Comparison of ENCODE assay signal across 16 cellular contexts in genomic region chr3:152157337-152157736, GRCh38.
DNase-seq lines count a peak whose midpoint lies in the region; ATAC-seq, FAIRE-seq and TF ChIP-seq lines count a peak whose summit lies in the region.
"Had no signal": no experiment of that assay in that cellular context is flagged by ENCODE, and none has a peak within 500 bp of the region (broad histone marks: within the 10 kb centered on the region; RNA-seq: fewer than 3 reads in every experiment).

No MANE protein-coding gene starts in this region.

- no peak overlapping the region for H3K9ac ChIP-seq in HepG2 (ENCODE audit: insufficient read depth, low read depth, low read length)

- CTCF ChIA-PET in HepG2 (lab: Yijun Ruan, JAX; ENCODE audit: low intra/inter-chr PET ratio, low total read pairs), result no interaction called here

- H3K27ac ChIP-seq in HepG2 (ENCODE audit: extremely low read length, insufficient read depth, low read length) (no peak overlapping the region), right lobe of liver (no peak overlapping the region), ascending aorta (peak overlapping the region; percentile 70 to 73), osteoblast (ENCODE audit: low read depth, low read length) (no peak overlapping the region)
- H3K27ac ChIP-seq: SJSA1 had no signal

- H3K4me2 ChIP-seq in HepG2 (ENCODE audit: low read depth, low read length), result no peak overlapping the region
- peak overlapping the region; percentile 7 for H3K4me2 ChIP-seq in osteoblast (ENCODE audit: insufficient read depth, low read length)

- in situ Hi-C loops in HepG2 (cut with HindIII; ENCODE audit: extremely low pct_ligation_motif_present, low pct_unique_long_range_greater_than_20kb), result no loop called here

- no peak for TF ChIP-seq RAD21 in HepG2 (CRISPR knock-in tag; IDR thresholded peaks at IDR 0.05)

- H4K20me1 ChIP-seq in HepG2 (ENCODE audit: insufficient read depth, low read length), result no peaks in the 10 kb centered on the region
- H4K20me1 ChIP-seq in osteoblast (ENCODE audit: insufficient read depth, low read length), result no peaks in the 10 kb centered on the region

- no peaks in the 10 kb centered on the region for H3K4me1 ChIP-seq in HepG2 (ENCODE audit: insufficient read depth, low read length)
- no peaks in the 10 kb centered on the region for H3K4me1 ChIP-seq in right lobe of liver
- peaks cover 3 to 39% of the 10 kb centered on the region in 2 donors for H3K4me1 ChIP-seq in ascending aorta
- H3K4me1 ChIP-seq in osteoblast (ENCODE audit: insufficient read depth, low read length), result peaks cover 33% of the 10 kb centered on the region
- H3K4me1 ChIP-seq: Caco-2 had no signal

- TF ChIP-seq CTCF in HepG2 (CRISPR knock-in tag; IDR thresholded peaks at IDR 0.05) (no peak), right lobe of liver (IDR thresholded peaks at IDR 0.05) (no peak), ascending aorta (IDR thresholded peaks at IDR 0.05) (no peak), osteoblast (IDR thresholded peaks at IDR 0.05; ENCODE audit: extremely low read depth, low read depth, low read length) (no peak)

- BruUV-seq in HepG2 (replicated peaks; lab: Mats Ljungman, UMichigan), result no TSS peak

- H3K27me3 ChIP-seq in HepG2 (ENCODE audit: control insufficient read depth in 1 of 2, insufficient read depth in 2 of 2, low read length in 2 of 2), result no peaks in the 10 kb centered on the region
- no peaks in the 10 kb centered on the region for H3K27me3 ChIP-seq in right lobe of liver
- H3K27me3 ChIP-seq in ascending aorta, result no peaks in the 10 kb centered on the region
- no peaks in the 10 kb centered on the region for H3K27me3 ChIP-seq in osteoblast (ENCODE audit: insufficient read depth, low read length)
- H3K27me3 ChIP-seq: SJSA1 had no signal

- no peak overlapping the region for H2AFZ ChIP-seq in HepG2 (ENCODE audit: low read length)
- peak overlapping the region; percentile 71 for H2AFZ ChIP-seq in osteoblast (ENCODE audit: low read length)

- intact Hi-C loops in HepG2 (cut with micrococcal nuclease; ENCODE audit: unreplicated experiment) (no loop called here), right lobe of liver (cut with DNase I) (no loop called here), ascending aorta (cut with DNase I) (loop anchor here (5.0 kb wide), 2 partner anchors 35 to 110 kb away; partner anchors contain the start of gene MBNL1)

- TF ChIP-seq EP300 in HepG2 (IDR thresholded peaks at IDR 0.05; ENCODE audit: low read depth in 2 of 2, low read length in 2 of 2) (no peak), HepG2 (CRISPR knock-in tag; IDR thresholded peaks at IDR 0.05; ENCODE audit: borderline replicate concordance) (no peak)

- no peak for FAIRE-seq in HepG2 (lab: Jason Lieb, UNC)
- FAIRE-seq: H1 had no signal

- no peaks in the 10 kb centered on the region for H3K9me3 ChIP-seq in HepG2 (ENCODE audit: low read length)
- no peaks in the 10 kb centered on the region for H3K9me3 ChIP-seq in right lobe of liver
- H3K9me3 ChIP-seq in ascending aorta, result no peaks in the 10 kb centered on the region
- no peaks in the 10 kb centered on the region for H3K9me3 ChIP-seq in osteoblast (ENCODE audit: low read depth, low read length)
- H3K9me3 ChIP-seq: Caco-2, SJSA1 had no signal

- no peak for DNase-seq in HepG2 (ENCODE audit: low spot score)
- no peak for DNase-seq in right lobe of liver
- DNase-seq in ascending aorta (ENCODE audit: low spot score in 2 of 2), result no peak
- no peak for DNase-seq in osteoblast (ENCODE audit: insufficient read length, low spot score, missing footprints)
- no peak for DNase-seq in NCI-H187 treated with DMSO at 0.1 percent for 48 hours (lab: John Stamatoyannopoulos, UW)
- no peak for DNase-seq in CD1c-positive myeloid dendritic cell (ENCODE audit: extremely low spot score)
- DNase-seq: Caco-2, DMS53, Kasumi-1, NCI-H1417 treated with DMSO at 0.1 percent for 48 hours, NCI-H2081, NCI-H526 had no signal

- TF ChIP-seq POLR2A in HepG2 (IDR thresholded peaks at IDR 0.05; ENCODE audit: insufficient read depth in 1 of 2, low read depth in 2 of 2, low read length in 2 of 2) (no peak), right lobe of liver (IDR thresholded peaks at IDR 0.05) (no peak)

- no peaks in the 10 kb centered on the region for H3K36me3 ChIP-seq in HepG2 (replicated peaks in 1 of 2; ENCODE audit: control insufficient read depth in 1 of 2, insufficient read depth in 2 of 2, low read length in 2 of 2)
- H3K36me3 ChIP-seq in right lobe of liver, result no peaks in the 10 kb centered on the region
- no peaks in the 10 kb centered on the region for H3K36me3 ChIP-seq in ascending aorta
- H3K36me3 ChIP-seq in osteoblast (ENCODE audit: insufficient read depth, low read length), result no peaks in the 10 kb centered on the region
- H3K36me3 ChIP-seq: SJSA1 had no signal

- ATAC-seq in HepG2 (no peak), right lobe of liver (no peak), HG02885 (IDR thresholded peaks at IDR 0.05; ENCODE audit: poor library complexity, unreplicated experiment) (no peak)
- no peak for ATAC-seq in activated CD4-positive, CD25-positive, alpha-beta regulatory T cell treated with anti-CD3 and anti-CD28 coated beads, Interleukin-2, amount 50 U/mL, for 24 hours

- H3K4me3 ChIP-seq in HepG2 (replicated peaks in 1 of 3; ENCODE audit: insufficient read depth in 1 of 3, low read depth in 2 of 3, low read length in 3 of 3) (no peak overlapping the region), right lobe of liver (no peak overlapping the region), ascending aorta (no peak overlapping the region), osteoblast (ENCODE audit: insufficient read depth, low read length) (no peak overlapping the region)
- H3K4me3 ChIP-seq: SJSA1 had no signal

- POLR2A ChIA-PET in HepG2 (lab: Yijun Ruan, JAX), result no interaction called here

- no peaks in the 10 kb centered on the region for H3K79me2 ChIP-seq in HepG2 (ENCODE audit: insufficient read depth, low read length)
- no peaks in the 10 kb centered on the region for H3K79me2 ChIP-seq in osteoblast (ENCODE audit: insufficient read depth, low read length)

TF ChIP-seq in HepG2, 621 proteins besides CTCF, POLR2A, EP300 and RAD21:
- TF ChIP-seq ZNF83 (CRISPR knock-in tag; IDR thresholded peaks at IDR 0.05; ENCODE audit: borderline replicate concordance) (no peak), FOXA3 (CRISPR knock-in tag; IDR thresholded peaks at IDR 0.05) (no peak), ZBTB14 (CRISPR knock-in tag; IDR thresholded peaks at IDR 0.05) (no peak), SRSF9 (IDR thresholded peaks at IDR 0.05; ENCODE audit: borderline replicate concordance, insufficient read depth, low read depth, low read length, poor library complexity, severe bottlenecking) (peak; percentile 90), GMEB2 (CRISPR knock-in tag; IDR thresholded peaks at IDR 0.05; ENCODE audit: low read depth) (no peak)
TF ChIP-seq in HepG2: peak in this region for 1.

Comparison
In these comparisons a context has a peak if more than half of its experiments do, and no peak if none do; other contexts are left out.
1. H3K27ac ChIP-seq: peak in ascending aorta (2 of 2); none in HepG2 (single experiment), right lobe of liver (0 of 3) and osteoblast (single experiment).